ENCODE assay signal across 8 cellular contexts in the genomic region with DNA sequence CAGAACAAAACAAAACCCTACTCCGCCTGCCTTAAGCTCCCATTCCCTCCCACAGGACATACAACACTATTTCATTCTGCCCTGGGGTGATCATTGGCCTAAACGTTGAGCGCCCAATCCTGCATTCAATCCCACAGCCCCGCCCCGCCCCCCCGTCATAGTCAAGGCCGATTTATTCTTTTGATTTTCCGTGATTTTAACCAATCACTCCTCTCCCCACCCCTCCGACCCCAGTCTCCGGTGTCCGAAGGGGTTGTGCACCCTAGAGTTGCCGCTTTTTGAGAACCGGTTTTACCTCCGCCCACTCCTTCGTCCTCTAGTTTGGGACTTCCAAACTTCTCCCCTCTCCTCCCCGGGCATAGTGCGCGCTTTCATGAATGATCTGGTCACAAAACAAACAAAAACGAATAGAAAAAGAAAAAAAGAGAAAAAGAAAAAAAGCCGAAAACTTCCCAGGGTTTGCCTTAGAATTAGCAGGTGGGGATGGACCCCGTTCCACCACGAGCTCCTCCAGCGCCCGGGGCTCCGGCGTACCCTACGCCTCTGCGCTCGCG. TPM values are rescaled to one million over a fixed set of nuclear protein-coding genes. Genes with fewer than 3 reads are reported as not detected.
DNase-seq lines count a peak whose midpoint lies in the region; ATAC-seq and TF ChIP-seq lines count a peak whose summit lies in the region.

No MANE protein-coding gene starts in this region.

- no peaks in the 10 kb centered on the region for H3K9me3 Mint-ChIP-seq in stimulated activated naive CD8-positive, alpha-beta T cell treated with anti-CD3 and anti-CD28 coated beads, Interleukin-15, Interleukin-2, amounts not matched to agents 100 ng/mL and 50 ng/mL, for 24 hours

- ATAC-seq in stimulated activated naive CD8-positive, alpha-beta T cell treated with anti-CD3 and anti-CD28 coated beads, Interleukin-15, Interleukin-2, amounts not matched to agents 100 U/mL and 50 U/mL, for 24 hours, result no peak
- peak; percentile 6 for ATAC-seq in HG02884 (IDR thresholded peaks at IDR 0.05; ENCODE audit: unreplicated experiment)
- ATAC-seq in upper lobe of right lung, result peak; percentile 34

- POLR2A ChIA-PET in RWPE1 (lab: Yijun Ruan, JAX; ENCODE audit: low non-redundant PET), result interaction anchor here (0.5 kb wide), 1 partner anchor 200 kb away, joined by 3 read pairs; no protein-coding TSS in a partner anchor

- WGBS in ectodermal cell, 2 experiments, result 0% methylated on average over 27 of the region's 30 CpGs

- H3K4me1 ChIP-seq in ectodermal cell (ENCODE audit: control insufficient read depth, insufficient read depth, low read length) (no peaks in the 10 kb centered on the region), upper lobe of right lung (peaks cover 4% of the 10 kb centered on the region)

- peak overlapping the region; percentile 95 for H3K27ac Mint-ChIP-seq in stimulated activated naive CD8-positive, alpha-beta T cell treated with anti-CD3 and anti-CD28 coated beads, Interleukin-15, Interleukin-2, amounts not matched to agents 100 ng/mL and 50 ng/mL, for 24 hours

- DNase-seq in stimulated activated naive CD8-positive, alpha-beta T cell treated with anti-CD3 and anti-CD28 coated beads, Interleukin-15, Interleukin-2, amounts not matched to agents 100 U/mL and 50 U/mL, for 24 hours, result no peak
- DNase-seq in RWPE1 (ENCODE audit: low spot score), result peak; percentile 46
- peak; percentile 24 for DNase-seq in medulla oblongata (ENCODE audit: extremely low spot score)
- DNase-seq in upper lobe of right lung, result no peak
- DNase-seq in NCI-H1930 (lab: John Stamatoyannopoulos, UW), result no peak

- no peaks in the 10 kb centered on the region for H3K27me3 ChIP-seq in ectodermal cell (ENCODE audit: control insufficient read depth, insufficient read depth, low read length, poor library complexity, severe bottlenecking)
- H3K27me3 ChIP-seq in upper lobe of right lung, result no peaks in the 10 kb centered on the region

- peak overlapping the region; percentile 93 for H3K4me3 Mint-ChIP-seq in stimulated activated naive CD8-positive, alpha-beta T cell treated with anti-CD3 and anti-CD28 coated beads, Interleukin-15, Interleukin-2, amounts not matched to agents 100 ng/mL and 50 ng/mL, for 24 hours

- no peaks in the 10 kb centered on the region for H3K27me3 Mint-ChIP-seq in stimulated activated naive CD8-positive, alpha-beta T cell treated with anti-CD3 and anti-CD28 coated beads, Interleukin-15, Interleukin-2, amounts not matched to agents 100 ng/mL and 50 ng/mL, for 24 hours

- H3K9me3 ChIP-seq in ectodermal cell (ENCODE audit: control insufficient read depth, low read length) (no peaks in the 10 kb centered on the region), upper lobe of right lung (no peaks in the 10 kb centered on the region)

- H3K36me3 Mint-ChIP-seq in stimulated activated naive CD8-positive, alpha-beta T cell treated with anti-CD3 and anti-CD28 coated beads, Interleukin-15, Interleukin-2, amounts not matched to agents 100 ng/mL and 50 ng/mL, for 24 hours (ENCODE audit: low read depth), result peaks cover 6% of the 10 kb centered on the region

- peak overlapping the region; percentile 82 for H3K27ac ChIP-seq in RWPE1
- H3K27ac ChIP-seq in ectodermal cell (ENCODE audit: insufficient read depth, low read depth, low read length, poor library complexity, severe bottlenecking), result no peak overlapping the region
- H3K27ac ChIP-seq in upper lobe of right lung, result peak overlapping the region; percentile 91

- TF ChIP-seq CTCF in RWPE1 (conservative IDR thresholded peaks at IDR 0.05; ENCODE audit: low read depth), result no peak
- no peak for TF ChIP-seq CTCF in upper lobe of right lung (IDR thresholded peaks at IDR 0.05)

- H3K36me3 ChIP-seq in ectodermal cell (ENCODE audit: control insufficient read depth, insufficient read depth, low read length) (no peaks in the 10 kb centered on the region), upper lobe of right lung (no peaks in the 10 kb centered on the region)

- peaks cover 21% of the 10 kb centered on the region for H3K4me1 Mint-ChIP-seq in stimulated activated naive CD8-positive, alpha-beta T cell treated with anti-CD3 and anti-CD28 coated beads, Interleukin-15, Interleukin-2, amounts not matched to agents 100 ng/mL and 50 ng/mL, for 24 hours (ENCODE audit: low read depth)

- CTCF ChIA-PET in RWPE1 (lab: Yijun Ruan, JAX), result no interaction called here

- H3K4me3 ChIP-seq in ectodermal cell (ENCODE audit: insufficient read depth, low read depth, low read length) (peak overlapping the region; percentile 64), upper lobe of right lung (peak overlapping the region; percentile 63)

- intact Hi-C loops in upper lobe of right lung (cut with DNase I), result no loop called here

RNA-seq across cellular contexts. Expression of gene UBE2A, which starts 0.4 kb away (rescaled TPM):
- 57.8 TPM for polyA plus RNA-seq in ectodermal cell (2013, experiment 1 of 4)
- polyA plus RNA-seq in ectodermal cell (2013, experiment 2 of 4), result 64.5 TPM
- 54.0 TPM for polyA plus RNA-seq in ectodermal cell (2013, experiment 3 of 4)
- polyA plus RNA-seq in ectodermal cell (2013, experiment 4 of 4), result 61.0 TPM
- 48.7 TPM for total RNA-seq in upper lobe of right lung

RNA-seq across cellular contexts. Expression of gene STEEP1, which starts 8.7 kb away (rescaled TPM):
- polyA plus RNA-seq in ectodermal cell (2013, experiment 1 of 4), result 27.0 TPM
- polyA plus RNA-seq in ectodermal cell (2013, experiment 2 of 4), result 24.4 TPM
- 13.7 TPM for polyA plus RNA-seq in ectodermal cell (2013, experiment 3 of 4)
- polyA plus RNA-seq in ectodermal cell (2013, experiment 4 of 4), result 17.2 TPM
- 23.1 TPM for total RNA-seq in upper lobe of right lung

RNA-seq across cellular contexts. Expression of gene NKRF, which starts 32.3 kb away (rescaled TPM):
- polyA plus RNA-seq in ectodermal cell (2013, experiment 1 of 4), result 18.9 TPM
- polyA plus RNA-seq in ectodermal cell (2013, experiment 2 of 4), result 20.5 TPM
- 15.0 TPM for polyA plus RNA-seq in ectodermal cell (2013, experiment 3 of 4)
- 16.7 TPM for polyA plus RNA-seq in ectodermal cell (2013, experiment 4 of 4)
- total RNA-seq in upper lobe of right lung, result 7.1 TPM

Comparison
In these comparisons a context has a peak if more than half of its experiments do, and no peak if none do; other contexts are left out.
1. DNase-seq: peak in RWPE1 (single experiment) and medulla oblongata (single experiment); none in stimulated activated naive CD8-positive, alpha-beta T cell treated with anti-CD3 and anti-CD28 coated beads, Interleukin-15, Interleukin-2, amounts not matched to agents 100 U/mL and 50 U/mL, for 24 hours (single experiment), upper lobe of right lung (single experiment) and NCI-H1930 (0 of 2).